In genomic region chr6:27145731-27146455, GRCh38 we compare ENCODE assay signal across 8 cellular contexts.
DNase-seq lines count a peak whose midpoint lies in the region; ATAC-seq, FAIRE-seq and TF ChIP-seq lines count a peak whose summit lies in the region.

No MANE protein-coding gene starts in this region.

- FAIRE-seq in GM12892 (lab: Jason Lieb, UNC) = peak; percentile 80

- H3K27me3 Mint-ChIP-seq in activated CD8-positive, alpha-beta memory T cell treated with anti-CD3 and anti-CD28 coated beads, Interleukin-2, amount 10 ng/mL, durations not matched to agents 7 days and 5 days = no peaks in the 10 kb centered on the region

- peaks cover 9% of the 10 kb centered on the region for H3K36me3 Mint-ChIP-seq in activated CD8-positive, alpha-beta memory T cell treated with anti-CD3 and anti-CD28 coated beads, Interleukin-2, amount 10 ng/mL, durations not matched to agents 7 days and 5 days

- H3K4me1 Mint-ChIP-seq in activated CD8-positive, alpha-beta memory T cell treated with anti-CD3 and anti-CD28 coated beads, Interleukin-2, amount 10 ng/mL, durations not matched to agents 7 days and 5 days = peaks cover 32% of the 10 kb centered on the region

- peak overlapping the region; percentile 82 for H3K9ac ChIP-seq in mucosa of stomach (ENCODE audit: low read length)

- no peaks in the 10 kb centered on the region for H3K27me3 ChIP-seq in mucosa of stomach (ENCODE audit: control insufficient read depth, insufficient read depth, low read length)

- no peak overlapping the region for H3K4me3 Mint-ChIP-seq in activated CD8-positive, alpha-beta memory T cell treated with anti-CD3 and anti-CD28 coated beads, Interleukin-2, amount 10 ng/mL, durations not matched to agents 7 days and 5 days

- no peak for TF ChIP-seq CTCF in epithelial cell of proximal tubule (conservative IDR thresholded peaks at IDR 0.05; ENCODE audit: low read depth, low read length)

- no peaks in the 10 kb centered on the region for H3K9me3 ChIP-seq in mucosa of stomach (ENCODE audit: control insufficient read depth, low read length)

- DNase-seq in GM12892 (ENCODE audit: insufficient read length) = no peak
- DNase-seq in HT-29 (ENCODE audit: low spot score) = peak; percentile 86
- DNase-seq in NK-92 treated with Interleukin-12 subunit alpha and Interleukin-12 subunit beta, amount 100 ng/mL, for 24 hours (lab: John Stamatoyannopoulos, UW) = peak; percentile 41
- peak; percentile 90 for DNase-seq in activated CD8-positive, alpha-beta memory T cell treated with anti-CD3 and anti-CD28 coated beads, Interleukin-2, amount 10 ng/mL, durations not matched to agents 7 days and 5 days
- DNase-seq in epithelial cell of proximal tubule (ENCODE audit: low read depth) = no peak
- peak in 32 of 49 donors; percentile 3 to 53 (median 20) for DNase-seq in substantia nigra (lab: John Stamatoyannopoulos, UW)

- peaks cover 4% of the 10 kb centered on the region for H3K4me1 ChIP-seq in mucosa of stomach (ENCODE audit: control insufficient read depth, insufficient read depth, low read length)

- peak; percentile 91 for TF ChIP-seq POLR2A in GM12892 (IDR thresholded peaks at IDR 0.05; ENCODE audit: low read depth, low read length)

- CTCF ChIA-PET in activated CD8-positive, alpha-beta memory T cell treated with anti-CD3 and anti-CD28 coated beads, Interleukin-2, amount 10 ng/mL, durations not matched to agents 7 days and 5 days (lab: Charles Lee) = interaction anchor here (0.6 to 5.8 kb wide), 10 partner anchors 8 to 873 kb away, joined by 3 to 42 read pairs (median 6); a partner anchor contains a TSS

- peak; percentile 25 for ATAC-seq in activated CD8-positive, alpha-beta memory T cell treated with anti-CD3 and anti-CD28 coated beads, Interleukin-2, amount 10 ng/mL, durations not matched to agents 7 days and 5 days
- ATAC-seq in HG02970 (IDR thresholded peaks at IDR 0.05; ENCODE audit: low FRiP score, unreplicated experiment) = no peak

- H3K9me3 Mint-ChIP-seq in activated CD8-positive, alpha-beta memory T cell treated with anti-CD3 and anti-CD28 coated beads, Interleukin-2, amount 10 ng/mL, durations not matched to agents 7 days and 5 days (ENCODE audit: low read depth) = no peaks in the 10 kb centered on the region

- peak overlapping the region; percentile 70 for H3K27ac ChIP-seq in substantia nigra (ENCODE audit: low read depth, low read length, poor library complexity, severe bottlenecking)

- no peaks in the 10 kb centered on the region for H3K36me3 ChIP-seq in mucosa of stomach (ENCODE audit: control insufficient read depth, insufficient read depth, low read length)

- H3K4me3 ChIP-seq in epithelial cell of proximal tubule (ENCODE audit: low read depth, low read length) (peak overlapping the region; percentile 79), mucosa of stomach (ENCODE audit: low read length) (peak overlapping the region; percentile 70)

- no peak overlapping the region for H3K27ac Mint-ChIP-seq in activated CD8-positive, alpha-beta memory T cell treated with anti-CD3 and anti-CD28 coated beads, Interleukin-2, amount 10 ng/mL, durations not matched to agents 7 days and 5 days

Comparison
In these comparisons a context has a peak if more than half of its experiments do, and no peak if none do; other contexts are left out.
1. DNase-seq: peak in HT-29 (single experiment), NK-92 treated with Interleukin-12 subunit alpha and Interleukin-12 subunit beta, amount 100 ng/mL, for 24 hours (single experiment), activated CD8-positive, alpha-beta memory T cell treated with anti-CD3 and anti-CD28 coated beads, Interleukin-2, amount 10 ng/mL, durations not matched to agents 7 days and 5 days (single experiment) and substantia nigra (32 of 49); none in GM12892 (single experiment) and epithelial cell of proximal tubule (single experiment).